28 cellular contexts compared by ENCODE assay signal in genomic region chr7:156012412-156012811, GRCh38.
"Had no signal": no experiment of that assay in that cellular context is flagged by ENCODE, and none has a peak within 500 bp of the region (broad histone marks: within the 10 kb centered on the region; RNA-seq: fewer than 3 reads in every experiment).

No MANE protein-coding gene starts in this region.

- H3K27ac ChIP-seq: ascending aorta, cardiac muscle cell, VCaP had no signal

- H3K27me3 ChIP-seq: ascending aorta, cardiac muscle cell had no signal

- H3K9me3 ChIP-seq: ascending aorta had no signal

- ATAC-seq: activated CD4-positive, alpha-beta T cell treated with anti-CD3 and anti-CD28 coated beads for 36 hours; activated CD8-positive, alpha-beta memory T cell treated with anti-CD3 and anti-CD28 coated beads, Interleukin-2, amount 10 ng/mL, durations not matched to agents 7 days and 5 days; activated CD8-positive, alpha-beta T cell treated with anti-CD3 and anti-CD28 coated beads, Interleukin-2, amount 10 ng/mL, durations not matched to agents 7 days and 5 days had no signal

- H3K36me3 ChIP-seq: ascending aorta, cardiac muscle cell had no signal

- FAIRE-seq: bronchial epithelial cell, TTC549 had no signal

- H3K4me3 ChIP-seq: ascending aorta, cardiac muscle cell had no signal

- DNase-seq: activated B cell treated with CpG ODN at 0.5 μM for 24 hours; activated CD4-positive, alpha-beta memory T cell treated with anti-CD3 and anti-CD28 coated beads, Interleukin-2, amount 10 ng/mL, durations not matched to agents 7 days and 5 days; activated CD4-positive, alpha-beta T cell treated with anti-CD3 and anti-CD28 coated beads for 36 hours; activated CD4-positive, alpha-beta T cell treated with anti-CD3 and anti-CD28 coated beads for 48 hours; activated CD4-positive, alpha-beta T cell treated with anti-CD3 and anti-CD28 coated beads, Interleukin-2, amount 10 ng/mL, durations not matched to agents 7 days and 5 days; activated CD4-positive, alpha-beta T cell treated with anti-CD3 and anti-CD28 coated beads, Interleukin-2, amount 50 U/mL, for 48 hours; activated CD4-positive, CD25-positive, alpha-beta regulatory T cell treated with anti-CD3 and anti-CD28 coated beads, Interleukin-2, amount 50 U/mL, for 72 hours; activated CD8-positive, alpha-beta memory T cell treated with anti-CD3 and anti-CD28 coated beads, Interleukin-2, amount 50 U/mL, for 48 hours; activated effector memory CD4-positive, alpha-beta T cell treated with Interleukin-2 at 50 U/mL for 16 hours; activated gamma-delta T cell; activated naive CD4-positive, alpha-beta T cell treated with anti-CD3 and anti-CD28 coated beads, Interleukin-2, amount 10 ng/mL, durations not matched to agents 7 days and 5 days; activated naive CD4-positive, alpha-beta T cell treated with Interleukin-2 at 50 U/mL for 16 hours; activated T-cell treated with anti-CD3 and anti-CD28 coated beads, Interleukin-2, amount 50 U/mL, for 24 hours; activated T-cell treated with anti-CD3 and anti-CD28 coated beads, Interleukin-2, amount 50 U/mL, for 48 hours; amygdala; anterior cingulate cortex; caudate nucleus; cerebellar nuclear complex; T-helper 1 cell; T-helper 2 cell; T-helper 9 cell had no signal

- H3K4me1 ChIP-seq: ascending aorta had no signal
